Comparison of ENCODE assay signal across 15 cellular contexts in genomic region chr11:69193151-69193550, GRCh38. TPM values are rescaled to one million over a fixed set of nuclear protein-coding genes. Genes with fewer than 3 reads are reported as not detected.
A peak's percentile ranks its signal among the peaks of the same experiment; 100 is the strongest.
DNase-seq lines count a peak whose midpoint lies in the region; ATAC-seq and TF ChIP-seq lines count a peak whose summit lies in the region.
"Had no signal": no experiment of that assay in that cellular context is flagged by ENCODE, and none has a peak within 500 bp of the region (broad histone marks: within the 10 kb centered on the region; RNA-seq: fewer than 3 reads in every experiment).

No MANE protein-coding gene starts in this region.

- TF ChIP-seq CTCF in hepatocyte (IDR thresholded peaks at IDR 0.05; ENCODE audit: poor library complexity) (no peak), osteoblast (IDR thresholded peaks at IDR 0.05; ENCODE audit: extremely low read depth, low read depth, low read length) (no peak)

- DNase-seq in DMS 273 (lab: John Stamatoyannopoulos, UW; ENCODE audit: unreplicated experiment) (peak; percentile 28), DMS 273 treated with DMSO at 0.1 percent for 48 hours (lab: John Stamatoyannopoulos, UW) (no peak), SK-N-MC (ENCODE audit: low read depth, low spot score) (no peak), hepatocyte (ENCODE audit: low spot score) (no peak), osteoblast (ENCODE audit: insufficient read length, low spot score, missing footprints) (peak; percentile 10), globus pallidus (ENCODE audit: low spot score) (no peak), GM19240 (ENCODE audit: insufficient read length, low spot score) (no peak)
- DNase-seq: Calu3; CD8-positive, alpha-beta T cell; H9; IMR-90 had no signal

- WGBS in hepatocyte (ENCODE audit: low lambda C conversion rate, missing lambda C conversion rate) = 61% methylated on average over 5 of the region's 5 CpGs

- H3K36me3 ChIP-seq in SK-N-MC (ENCODE audit: insufficient read depth, low read length) (no peaks in the 10 kb centered on the region), hepatocyte (replicated peaks; ENCODE audit: insufficient read depth, low read depth) (no peaks in the 10 kb centered on the region), osteoblast (ENCODE audit: insufficient read depth, low read length) (no peaks in the 10 kb centered on the region)
- H3K36me3 ChIP-seq: BLaER1 treated with 17β-estradiol and CSF1 and Interleukin-3, amounts not matched to agents 10 nM and 100 nM had no signal

- H3K4me1 ChIP-seq in hepatocyte (ENCODE audit: insufficient read depth) (peaks cover 12% of the 10 kb centered on the region), osteoblast (ENCODE audit: insufficient read depth, low read length) (no peaks in the 10 kb centered on the region)
- H3K4me1 ChIP-seq: A549; BLaER1 treated with 17β-estradiol and CSF1 and Interleukin-3, amounts not matched to agents 10 nM and 100 nM had no signal

- H2AFZ ChIP-seq in hepatocyte (no peak overlapping the region), osteoblast (ENCODE audit: low read length) (no peak overlapping the region)

- H3K4me3 ChIP-seq in SK-N-MC (no peak overlapping the region), hepatocyte (no peak overlapping the region), osteoblast (ENCODE audit: insufficient read depth, low read length) (no peak overlapping the region)
- H3K4me3 ChIP-seq: A549; BLaER1 treated with 17β-estradiol and CSF1 and Interleukin-3, amounts not matched to agents 10 nM and 100 nM had no signal

- no peaks in the 10 kb centered on the region for H3K9me2 ChIP-seq in hepatocyte (replicated peaks; ENCODE audit: insufficient read depth)

- H3K27ac ChIP-seq in SK-N-MC (peak overlapping the region; percentile 62; the same call in 1 of the 2 replicates), hepatocyte (peak overlapping the region; percentile 31), osteoblast (ENCODE audit: low read depth, low read length) (no peak overlapping the region)
- H3K27ac ChIP-seq: 22Rv1; A549; BLaER1 treated with 17β-estradiol and CSF1 and Interleukin-3, amounts not matched to agents 10 nM and 100 nM had no signal

- no peaks in the 10 kb centered on the region for H3K79me2 ChIP-seq in hepatocyte
- H3K79me2 ChIP-seq in osteoblast (ENCODE audit: insufficient read depth, low read length) = no peaks in the 10 kb centered on the region

- H3K4me2 ChIP-seq in hepatocyte (no peak overlapping the region), osteoblast (ENCODE audit: insufficient read depth, low read length) (no peak overlapping the region)
- H3K4me2 ChIP-seq: A549; BLaER1 treated with 17β-estradiol and CSF1 and Interleukin-3, amounts not matched to agents 10 nM and 100 nM had no signal

- ATAC-seq in GM21576 (IDR thresholded peaks at IDR 0.05; ENCODE audit: unreplicated experiment) = no peak
- ATAC-seq: A549; CD8-positive, alpha-beta T cell had no signal

- H4K20me1 ChIP-seq in hepatocyte (ENCODE audit: insufficient read depth, poor library complexity, severe bottlenecking) (no peaks in the 10 kb centered on the region), osteoblast (ENCODE audit: insufficient read depth, low read length) (no peaks in the 10 kb centered on the region)
- H4K20me1 ChIP-seq: BLaER1 treated with 17β-estradiol and CSF1 and Interleukin-3, amounts not matched to agents 10 nM and 100 nM had no signal

- H3K9ac ChIP-seq in SK-N-MC (ENCODE audit: insufficient read length) = no peak overlapping the region
- H3K9ac ChIP-seq: BLaER1 treated with 17β-estradiol and CSF1 and Interleukin-3, amounts not matched to agents 10 nM and 100 nM had no signal

- H3K9me3 ChIP-seq in SK-N-MC (ENCODE audit: low read depth, low read length) (no peaks in the 10 kb centered on the region), hepatocyte (ENCODE audit: low read depth) (no peaks in the 10 kb centered on the region), osteoblast (ENCODE audit: low read depth, low read length) (no peaks in the 10 kb centered on the region)

- H3K27me3 ChIP-seq in hepatocyte = no peaks in the 10 kb centered on the region
- peaks cover 9% of the 10 kb centered on the region for H3K27me3 ChIP-seq in osteoblast (ENCODE audit: insufficient read depth, low read length)
- H3K27me3 ChIP-seq: BLaER1 treated with 17β-estradiol and CSF1 and Interleukin-3, amounts not matched to agents 10 nM and 100 nM had no signal

RNA-seq across cellular contexts. Expression of gene SMIM38, which starts 37.4 kb away (rescaled TPM):
- total RNA-seq in hepatocyte = 0.40 and 0.70 TPM in 2 replicates
- polyA plus RNA-seq in hepatocyte = 0.64 TPM in 1 of 2 replicates, not detected in the other
- under 0.01 and 0.29 TPM in 2 replicates for total RNA-seq in osteoblast
- total RNA-seq: CD8-positive, alpha-beta T cell had no signal

Comparison
In these comparisons a context has a peak if more than half of its experiments do, and no peak if none do; other contexts are left out.
1. DNase-seq: peak in DMS 273 (single experiment) and osteoblast (single experiment); none in DMS 273 treated with DMSO at 0.1 percent for 48 hours (single experiment), SK-N-MC (single experiment), hepatocyte (single experiment), globus pallidus (single experiment) and GM19240 (single experiment).